Comparison of ENCODE assay signal across 19 cellular contexts in the genomic region with DNA sequence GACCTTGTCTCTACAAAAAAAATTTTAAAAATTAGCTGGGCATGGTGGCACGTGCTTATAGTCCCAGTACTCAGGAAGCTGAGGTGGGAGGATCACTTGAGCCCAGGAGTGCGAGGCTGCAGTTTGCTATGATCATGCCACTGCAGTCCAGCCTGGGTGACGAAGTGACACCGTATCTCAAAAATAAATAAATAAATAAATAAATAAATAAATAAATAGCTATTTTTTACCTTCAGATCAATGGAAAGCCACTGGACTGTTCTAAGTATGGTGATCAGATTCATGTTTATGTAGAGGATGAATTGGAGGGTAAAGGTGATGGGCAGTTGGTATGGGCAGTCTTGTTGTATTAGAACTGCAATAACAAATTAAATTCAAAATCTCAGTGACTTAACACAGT. TPM values are rescaled to one million over a fixed set of nuclear protein-coding genes. Genes with fewer than 3 reads are reported as not detected.
DNase-seq lines count a peak whose midpoint lies in the region; ATAC-seq and TF ChIP-seq lines count a peak whose summit lies in the region.
"Had no signal": no experiment of that assay in that cellular context is flagged by ENCODE, and none has a peak within 500 bp of the region (broad histone marks: within the 10 kb centered on the region; RNA-seq: fewer than 3 reads in every experiment).

No MANE protein-coding gene starts in this region.

- H3K27me3 ChIP-seq in right atrium auricular region, result no peaks in the 10 kb centered on the region
- no peaks in the 10 kb centered on the region for H3K27me3 ChIP-seq in right cardiac atrium (ENCODE audit: control insufficient read depth, insufficient read depth)
- H3K27me3 ChIP-seq in sigmoid colon, result no peaks in the 10 kb centered on the region
- H3K27me3 ChIP-seq: BLaER1, testis had no signal

- no peak overlapping the region for H3K4me3 ChIP-seq in right atrium auricular region
- H3K4me3 ChIP-seq in right cardiac atrium (ENCODE audit: low read length), result no peak overlapping the region
- peak overlapping the region in 2 of 4 donors; percentile 6 to 13 for H3K4me3 ChIP-seq in sigmoid colon
- H3K4me3 ChIP-seq: BLaER1, testis had no signal

- H3K9me3 ChIP-seq in right atrium auricular region, result no peaks in the 10 kb centered on the region
- H3K9me3 ChIP-seq in right cardiac atrium (ENCODE audit: control insufficient read depth, low read length), result no peaks in the 10 kb centered on the region
- no peaks in the 10 kb centered on the region for H3K9me3 ChIP-seq in sigmoid colon
- H3K9me3 ChIP-seq: BLaER1, testis had no signal

- WGBS in right cardiac atrium, result 83% methylated on average over 4 of the region's 4 CpGs
- WGBS in sigmoid colon, 2 donors, result 91 to 95% methylated on average over 4 of the region's 4 CpGs

- ATAC-seq in left ventricle myocardium superior (no peak), right cardiac atrium (no peak), HG02973 (IDR thresholded peaks at IDR 0.05; ENCODE audit: unreplicated experiment) (no peak)
- ATAC-seq: activated CD4-positive, CD25-positive, alpha-beta regulatory T cell treated with anti-CD3 and anti-CD28 coated beads, Interleukin-2, amount 50 U/mL, for 24 hours; activated CD8-positive, alpha-beta T cell treated with anti-CD3 and anti-CD28 coated beads, Interleukin-2, amount 10 ng/mL, durations not matched to agents 7 days and 5 days; stimulated activated effector memory CD8-positive, alpha-beta T cell treated with anti-CD3 and anti-CD28 coated beads, Interleukin-12 subunit alpha, Interleukin-12 subunit beta, amount 100 ng/mL, for 72 hours had no signal

- no peak for TF ChIP-seq EP300 in sigmoid colon (IDR thresholded peaks at IDR 0.05)

- TF ChIP-seq CTCF in right atrium auricular region (IDR thresholded peaks at IDR 0.05) (no peak), sigmoid colon (IDR thresholded peaks at IDR 0.05) (no peak)

- intact Hi-C loops in left ventricle myocardium superior (cut with micrococcal nuclease), result no loop called here
- intact Hi-C loops in right cardiac atrium (cut with DNase I), result no loop called here
- intact Hi-C loops in sigmoid colon (cut with DNase I), result no loop called here

- DNase-seq in right atrium auricular region (ENCODE audit: low spot score) (no peak), left ventricle myocardium superior (no peak), right cardiac atrium (no peak), sigmoid colon (no peak), mesenteric fat pad (ENCODE audit: low spot score) (no peak), OCI-M2 (lab: John Stamatoyannopoulos, UW; ENCODE audit: unreplicated experiment) (no peak)
- DNase-seq in activated T-cell treated with anti-CD3 and anti-CD28 coated beads, Interleukin-2, amount 50 U/mL, for 1 hour, result no peak
- DNase-seq: ACHN; activated CD8-positive, alpha-beta T cell treated with anti-CD3 and anti-CD28 coated beads, Interleukin-2, amount 10 ng/mL, durations not matched to agents 7 days and 5 days; activated naive CD4-positive, alpha-beta T cell; DND-41; Kasumi-1; NCI-H82; stimulated activated CD4-positive, alpha-beta T cell treated with anti-CD3 and anti-CD28 coated beads, Interleukin-2, amount 100 ng/mL, for 24 hours; testis had no signal

- H3K36me3 ChIP-seq in right atrium auricular region (peaks cover 2% of the 10 kb centered on the region), sigmoid colon (peaks cover 0 to 4% (median 0%) of the 10 kb centered on the region in 4 donors)

- no peak for TF ChIP-seq POLR2A in sigmoid colon (IDR thresholded peaks at IDR 0.05)

- H3K27ac ChIP-seq in right atrium auricular region, result peak overlapping the region; percentile 13 to 23
- H3K27ac ChIP-seq in right cardiac atrium (ENCODE audit: low read length), result peak overlapping the region; percentile 49
- peak overlapping the region; percentile 65 to 100 (median 88) for H3K27ac ChIP-seq in sigmoid colon
- H3K27ac ChIP-seq: BLaER1 had no signal

- H3K4me1 ChIP-seq in right atrium auricular region, result peaks cover 0 to 85% of the 10 kb centered on the region in 2 donors
- H3K4me1 ChIP-seq in right cardiac atrium (ENCODE audit: control insufficient read depth, insufficient read depth, low read length), result peaks cover 15% of the 10 kb centered on the region
- H3K4me1 ChIP-seq in sigmoid colon, result peaks cover 0 to 100% (median 96%) of the 10 kb centered on the region in 4 donors

RNA-seq across cellular contexts. Expression of a gene that starts 24.0 kb away (rescaled TPM):
- total RNA-seq in right atrium auricular region, result 100 to 1,000 TPM; 585 to 760 TPM
- 836 TPM for total RNA-seq in left ventricle myocardium superior
- total RNA-seq in right cardiac atrium, result 100 to 1,000 TPM; 720 to 770 (median 741) TPM
- polyA plus RNA-seq in right cardiac atrium, result 929 TPM
- 1,000 to 10,000 TPM; 1,872 to 2,237 (median 1,948) TPM for total RNA-seq in sigmoid colon
- polyA plus RNA-seq in sigmoid colon, result 100 to 1,000 TPM; 429 to 672 (median 586) TPM
- 165 TPM for total RNA-seq in mesenteric fat pad

Comparison
In these comparisons a context has a peak if more than half of its experiments do, and no peak if none do; other contexts are left out.
1. H3K27ac ChIP-seq: peak in every context shown above with its lines; median percentile 88 in sigmoid colon; 49 in right cardiac atrium; 18 in right atrium auricular region.